Comparison of ENCODE assay signal across 8 cellular contexts in genomic region chr5:171450423-171451246, GRCh38. TPM values are rescaled to one million over a fixed set of nuclear protein-coding genes. Genes with fewer than 3 reads are reported as not detected.
DNase-seq lines count a peak whose midpoint lies in the region; ATAC-seq and TF ChIP-seq lines count a peak whose summit lies in the region.

No MANE protein-coding gene starts in this region.

- H3F3A ChIP-seq in GM23248 (ENCODE audit: insufficient read depth), result 0 out of 2 replicates have a peak, but pooled peaks cover 5% of the 10 kb centered on the region

- in situ Hi-C loops in GM23248 (cut with MboI), result no loop called here

- ATAC-seq in esophagus mucosa (peak; percentile 80), natural killer cell (peak in 2 of 3 donors; percentile 50 to 59)

- DNase-seq in GM23248 (peak; percentile 95), T1000 (lab: John Stamatoyannopoulos, UW) (peak; percentile 61), natural killer cell (no peak), vagina (ENCODE audit: extremely low spot score in 2 of 2) (no peak), HuH-7 (ENCODE audit: low spot score) (no peak), NCI-H1417 (lab: John Stamatoyannopoulos, UW) (no peak)
- DNase-seq in CD8-positive, alpha-beta memory T cell, result no peak

- peak overlapping the region; percentile 84 for H3K27ac ChIP-seq in GM23248
- H3K27ac ChIP-seq in vagina, result peak overlapping the region; percentile 91
- no peak overlapping the region for H3K27ac ChIP-seq in CD8-positive, alpha-beta memory T cell (ENCODE audit: low read depth, low read length)

- H3K9me3 Mint-ChIP-seq in natural killer cell, result no peaks in the 10 kb centered on the region
- H3K9me3 Mint-ChIP-seq in CD8-positive, alpha-beta memory T cell, result peaks cover 0 to 2% (median 0%) of the 10 kb centered on the region in 5 donors

- H3K9me3 ChIP-seq in GM23248 (ENCODE audit: low read depth) (no peaks in the 10 kb centered on the region), vagina (no peaks in the 10 kb centered on the region)
- no peaks in the 10 kb centered on the region for H3K9me3 ChIP-seq in CD8-positive, alpha-beta memory T cell (ENCODE audit: low read length)

- H4K20me1 ChIP-seq in GM23248 (ENCODE audit: insufficient read depth), result no peaks in the 10 kb centered on the region

- peak overlapping the region; percentile 86 for H3K9ac ChIP-seq in GM23248

- CTCF ChIA-PET in CD8-positive, alpha-beta memory T cell (lab: Charles Lee), result no interaction called here

- TF ChIP-seq CTCF in natural killer cell (IDR thresholded peaks at IDR 0.05), result no peak
- no peak for TF ChIP-seq CTCF in vagina (IDR thresholded peaks at IDR 0.05)

- peak overlapping the region; percentile 58 for H3K4me2 ChIP-seq in GM23248 (ENCODE audit: unreplicated experiment)

- H3K9me2 ChIP-seq in GM23248 (ENCODE audit: insufficient read depth), result no peaks in the 10 kb centered on the region

- H3K27ac Mint-ChIP-seq in natural killer cell, result no peak overlapping the region
- no peak overlapping the region for H3K27ac Mint-ChIP-seq in CD8-positive, alpha-beta memory T cell

- peaks cover 0 to 6% of the 10 kb centered on the region in 2 donors for H3K4me1 Mint-ChIP-seq in natural killer cell
- peaks cover 0 to 7% (median 5%) of the 10 kb centered on the region in 3 donors for H3K4me1 Mint-ChIP-seq in CD8-positive, alpha-beta memory T cell

- no peaks in the 10 kb centered on the region for H3K79me2 ChIP-seq in GM23248 (ENCODE audit: insufficient read depth)

- H3K4me3 ChIP-seq in GM23248 (peak overlapping the region; percentile 66), vagina (peak overlapping the region; percentile 41 to 54)
- H3K4me3 ChIP-seq in CD8-positive, alpha-beta memory T cell (ENCODE audit: low read length), result no peak overlapping the region

- WGBS in GM23248 (ENCODE audit: low coverage in 1 of 2, low lambda C conversion rate in 2 of 2, missing lambda C conversion rate in 2 of 2), 2 experiments, result 1 to 2% methylated on average over 43 to 61 of the region's 82 CpGs

- peak overlapping the region; percentile 63 for H2AFZ ChIP-seq in GM23248

- H3K4me1 ChIP-seq in GM23248 (ENCODE audit: insufficient read depth) (peaks cover 15% of the 10 kb centered on the region), vagina (peaks cover 23% of the 10 kb centered on the region)
- H3K4me1 ChIP-seq in CD8-positive, alpha-beta memory T cell (ENCODE audit: insufficient read depth, low read length), result no peaks in the 10 kb centered on the region

- H3K27me3 Mint-ChIP-seq in natural killer cell (ENCODE audit: low read depth in 2 of 2), result peaks cover 32 to 41% of the 10 kb centered on the region in 2 donors
- H3K27me3 Mint-ChIP-seq in CD8-positive, alpha-beta memory T cell, result peaks cover 35 to 62% of the 10 kb centered on the region in 2 donors

- H3K4me3 Mint-ChIP-seq in natural killer cell, result peak overlapping the region; percentile 62
- H3K4me3 Mint-ChIP-seq in CD8-positive, alpha-beta memory T cell, result peak overlapping the region in 3 of 7 donors; percentile 17 to 66 (median 32)

- POLR2A ChIA-PET in CD8-positive, alpha-beta memory T cell (lab: Charles Lee), result no interaction called here

- H3K36me3 Mint-ChIP-seq in natural killer cell, result no peaks in the 10 kb centered on the region
- H3K36me3 Mint-ChIP-seq in CD8-positive, alpha-beta memory T cell, result no peaks in the 10 kb centered on the region

- intact Hi-C loops in natural killer cell (cut with micrococcal nuclease), result no loop called here
- intact Hi-C loops in vagina (cut with DNase I), result no loop called here

- no peak for TF ChIP-seq POLR2A in vagina (IDR thresholded peaks at IDR 0.05)

- H3K36me3 ChIP-seq in GM23248 (ENCODE audit: low read depth), result no peaks in the 10 kb centered on the region
- H3K36me3 ChIP-seq in vagina, result no peaks in the 10 kb centered on the region
- H3K36me3 ChIP-seq in CD8-positive, alpha-beta memory T cell (ENCODE audit: insufficient read depth, low read length), result no peaks in the 10 kb centered on the region

- H3K27me3 ChIP-seq in GM23248 (replicated peaks; ENCODE audit: insufficient read depth) (no peaks in the 10 kb centered on the region), vagina (no peaks in the 10 kb centered on the region)
- H3K27me3 ChIP-seq in CD8-positive, alpha-beta memory T cell (ENCODE audit: insufficient read depth, low read length, poor library complexity, severe bottlenecking), result no peaks in the 10 kb centered on the region

RNA-seq across cellular contexts. Expression of gene FGF18, which starts 31.2 kb away (rescaled TPM):
- not detected in 2 replicates for total RNA-seq in GM23248 (2014; rRNA removed; shearing (Covaris generic))
- 0.09 TPM in 2 replicates for polyA plus RNA-seq in GM23248 (2016; fragmentation: Nextera tagmentation; extraction: Ambion mirVana)
- total RNA-seq in esophagus mucosa (0.08 TPM), natural killer cell (under 1 TPM; 0.16 to 0.25 (median 0.23) TPM), vagina (1.7 TPM)
- total RNA-seq in CD8-positive, alpha-beta memory T cell, result under 1 TPM; 0.18 to 0.22 TPM
- polyA plus RNA-seq in CD8-positive, alpha-beta memory T cell, result not detected

Comparison
In these comparisons a context has a peak if more than half of its experiments do, and no peak if none do; other contexts are left out.
1. DNase-seq: peak in GM23248 (single experiment) and T1000 (single experiment); none in natural killer cell (single experiment), vagina (0 of 2), CD8-positive, alpha-beta memory T cell (0 of 5), HuH-7 (single experiment) and NCI-H1417 (0 of 3).